In genomic region chr2:83808878-83809277, GRCh38 we compare ENCODE assay signal across 29 cellular contexts.
"Had no signal": no experiment of that assay in that cellular context is flagged by ENCODE, and none has a peak within 500 bp of the region (broad histone marks: within the 10 kb centered on the region; RNA-seq: fewer than 3 reads in every experiment).

No MANE protein-coding gene starts in this region.

- H3K27me3 ChIP-seq: stomach, suprapubic skin, testis, thyroid gland, tibial artery, tibial nerve, transverse colon, upper lobe of left lung, upper lobe of right lung, uterus, vagina had no signal

- H3K27ac ChIP-seq: stomach, suprapubic skin, testis, thoracic aorta, thyroid gland, tibial artery, tibial nerve, transverse colon, upper lobe of left lung, upper lobe of right lung, uterus, vagina had no signal

- DNase-seq: stimulated activated CD4-positive, alpha-beta T cell treated with anti-CD3 and anti-CD28 coated beads, Interleukin-2, amount 100 ng/mL, for 48 hours; stimulated activated CD4-positive, alpha-beta T cell treated with anti-CD3 and anti-CD28 coated beads, Interleukin-4, amount 100 ng/mL, for 1 hour; stimulated activated CD4-positive, alpha-beta T cell treated with anti-CD3 and anti-CD28 coated beads, Interleukin-4, amount 100 ng/mL, for 24 hours; stimulated activated CD4-positive, alpha-beta T cell treated with anti-CD3 and anti-CD28 coated beads, Interleukin-4, amount 100 ng/mL, for 4 hours; stimulated activated CD8-positive, alpha-beta memory T cell treated with anti-CD3 and anti-CD28 coated beads, Interleukin-4, amount 100 ng/mL, for 48 hours; stimulated activated naive B cell treated with anti-CD40 and anti-IgM and Interleukin-4, amounts not matched to agents 10 μg/mL and 1 μg/mL and 100 μg/mL, for 72 hours; stimulated activated naive CD4-positive, alpha-beta T cell; stimulated activated naive CD4-positive, alpha-beta T cell treated with Interleukin-2 at 50 U/mL for 16 hours; stimulated activated naive CD8-positive, alpha-beta T cell treated with anti-CD3 and anti-CD28 coated beads, Interleukin-15, amount 100 ng/mL, for 72 hours; stimulated activated naive CD8-positive, alpha-beta T cell treated with anti-CD3 and anti-CD28 coated beads, Interleukin-15, Interleukin-2, amounts not matched to agents 100 U/mL and 50 U/mL, for 24 hours; stomach; substantia nigra; testis; thyroid gland; tibial artery; transverse colon; trophoblast cell; upper lobe of left lung; upper lobe of right lung; uterus had no signal

- H3K27me3 Mint-ChIP-seq: stimulated activated memory B cell treated with anti-CD40 and anti-IgM and Interleukin-4, amounts not matched to agents 10 μg/mL and 1 μg/mL and 100 μg/mL, for 72 hours; stimulated activated naive B cell treated with anti-CD40 and anti-IgM and Interleukin-4, amounts not matched to agents 10 μg/mL and 1 μg/mL and 100 μg/mL, for 72 hours; stimulated activated naive CD8-positive, alpha-beta T cell treated with anti-CD3 and anti-CD28 coated beads, Interleukin-15, amount 100 ng/mL, for 72 hours; stimulated activated naive CD8-positive, alpha-beta T cell treated with anti-CD3 and anti-CD28 coated beads, Interleukin-15, Interleukin-2, amounts not matched to agents 100 ng/mL and 50 ng/mL, for 24 hours; type B pancreatic cell had no signal

- H3K27ac Mint-ChIP-seq: stimulated activated effector memory CD8-positive, alpha-beta T cell treated with anti-CD3 and anti-CD28 coated beads, Interleukin-12 subunit alpha, Interleukin-12 subunit beta, amount 100 ng/mL, for 72 hours; stimulated activated memory B cell treated with anti-CD40 and anti-IgM and Interleukin-4, amounts not matched to agents 10 μg/mL and 1 μg/mL and 100 μg/mL, for 72 hours; stimulated activated naive B cell treated with anti-CD40 and anti-IgM and Interleukin-4, amounts not matched to agents 10 μg/mL and 1 μg/mL and 100 μg/mL, for 72 hours; stimulated activated naive CD8-positive, alpha-beta T cell treated with anti-CD3 and anti-CD28 coated beads, Interleukin-15, amount 100 ng/mL, for 72 hours; stimulated activated naive CD8-positive, alpha-beta T cell treated with anti-CD3 and anti-CD28 coated beads, Interleukin-15, Interleukin-2, amounts not matched to agents 100 ng/mL and 50 ng/mL, for 24 hours; type B pancreatic cell had no signal

- ATAC-seq: stimulated activated effector memory CD8-positive, alpha-beta T cell treated with anti-CD3 and anti-CD28 coated beads, Interleukin-12 subunit alpha, Interleukin-12 subunit beta, amount 100 ng/mL, for 72 hours; stimulated activated memory B cell treated with anti-CD40 and anti-IgM and Interleukin-4, amounts not matched to agents 10 μg/mL and 1 μg/mL and 100 μg/mL, for 72 hours; stimulated activated naive B cell treated with anti-CD40 and anti-IgM and Interleukin-4, amounts not matched to agents 10 μg/mL and 1 μg/mL and 100 μg/mL, for 72 hours; stimulated activated naive CD8-positive, alpha-beta T cell treated with anti-CD3 and anti-CD28 coated beads, Interleukin-15, amount 100 ng/mL, for 72 hours; stimulated activated naive CD8-positive, alpha-beta T cell treated with anti-CD3 and anti-CD28 coated beads, Interleukin-15, Interleukin-2, amounts not matched to agents 100 U/mL and 50 U/mL, for 24 hours; upper lobe of right lung had no signal

- H3K4me1 Mint-ChIP-seq: stimulated activated effector memory CD8-positive, alpha-beta T cell treated with anti-CD3 and anti-CD28 coated beads, Interleukin-12 subunit alpha, Interleukin-12 subunit beta, amount 100 ng/mL, for 72 hours; stimulated activated memory B cell treated with anti-CD40 and anti-IgM and Interleukin-4, amounts not matched to agents 10 μg/mL and 1 μg/mL and 100 μg/mL, for 72 hours; stimulated activated naive B cell treated with anti-CD40 and anti-IgM and Interleukin-4, amounts not matched to agents 10 μg/mL and 1 μg/mL and 100 μg/mL, for 72 hours; stimulated activated naive CD8-positive, alpha-beta T cell treated with anti-CD3 and anti-CD28 coated beads, Interleukin-15, amount 100 ng/mL, for 72 hours had no signal

- H3K4me3 ChIP-seq: stomach, suprapubic skin, testis, thoracic aorta, thyroid gland, tibial artery, tibial nerve, transverse colon, upper lobe of left lung, upper lobe of right lung, uterus, vagina had no signal

- H3K9me3 ChIP-seq: stomach, suprapubic skin, testis, thoracic aorta, thyroid gland, tibial nerve, transverse colon, upper lobe of left lung, upper lobe of right lung, uterus, vagina had no signal

- H3K4me3 Mint-ChIP-seq: stimulated activated effector memory CD8-positive, alpha-beta T cell treated with anti-CD3 and anti-CD28 coated beads, Interleukin-12 subunit alpha, Interleukin-12 subunit beta, amount 100 ng/mL, for 72 hours; stimulated activated memory B cell treated with anti-CD40 and anti-IgM and Interleukin-4, amounts not matched to agents 10 μg/mL and 1 μg/mL and 100 μg/mL, for 72 hours; stimulated activated naive B cell treated with anti-CD40 and anti-IgM and Interleukin-4, amounts not matched to agents 10 μg/mL and 1 μg/mL and 100 μg/mL, for 72 hours; stimulated activated naive CD8-positive, alpha-beta T cell treated with anti-CD3 and anti-CD28 coated beads, Interleukin-15, amount 100 ng/mL, for 72 hours; stimulated activated naive CD8-positive, alpha-beta T cell treated with anti-CD3 and anti-CD28 coated beads, Interleukin-15, Interleukin-2, amounts not matched to agents 100 ng/mL and 50 ng/mL, for 24 hours; type B pancreatic cell had no signal

- H3K4me1 ChIP-seq: stomach, suprapubic skin, testis, thyroid gland, tibial artery, tibial nerve, transverse colon, upper lobe of left lung, upper lobe of right lung, uterus, vagina had no signal

- H3K9me3 Mint-ChIP-seq: stimulated activated naive B cell treated with anti-CD40 and anti-IgM and Interleukin-4, amounts not matched to agents 10 μg/mL and 1 μg/mL and 100 μg/mL, for 72 hours; stimulated activated naive CD8-positive, alpha-beta T cell treated with anti-CD3 and anti-CD28 coated beads, Interleukin-15, amount 100 ng/mL, for 72 hours; stimulated activated naive CD8-positive, alpha-beta T cell treated with anti-CD3 and anti-CD28 coated beads, Interleukin-15, Interleukin-2, amounts not matched to agents 100 ng/mL and 50 ng/mL, for 24 hours; type B pancreatic cell had no signal

- FAIRE-seq: urothelium cell line had no signal

- H3K36me3 Mint-ChIP-seq: stimulated activated effector memory CD8-positive, alpha-beta T cell treated with anti-CD3 and anti-CD28 coated beads, Interleukin-12 subunit alpha, Interleukin-12 subunit beta, amount 100 ng/mL, for 72 hours; stimulated activated memory B cell treated with anti-CD40 and anti-IgM and Interleukin-4, amounts not matched to agents 10 μg/mL and 1 μg/mL and 100 μg/mL, for 72 hours; stimulated activated naive B cell treated with anti-CD40 and anti-IgM and Interleukin-4, amounts not matched to agents 10 μg/mL and 1 μg/mL and 100 μg/mL, for 72 hours; type B pancreatic cell had no signal

- H3K36me3 ChIP-seq: stomach, suprapubic skin, thoracic aorta, thyroid gland, tibial artery, tibial nerve, transverse colon, upper lobe of left lung, upper lobe of right lung, uterus, vagina had no signal
